Comparison of ENCODE assay signal across 8 cellular contexts in the genomic region with DNA sequence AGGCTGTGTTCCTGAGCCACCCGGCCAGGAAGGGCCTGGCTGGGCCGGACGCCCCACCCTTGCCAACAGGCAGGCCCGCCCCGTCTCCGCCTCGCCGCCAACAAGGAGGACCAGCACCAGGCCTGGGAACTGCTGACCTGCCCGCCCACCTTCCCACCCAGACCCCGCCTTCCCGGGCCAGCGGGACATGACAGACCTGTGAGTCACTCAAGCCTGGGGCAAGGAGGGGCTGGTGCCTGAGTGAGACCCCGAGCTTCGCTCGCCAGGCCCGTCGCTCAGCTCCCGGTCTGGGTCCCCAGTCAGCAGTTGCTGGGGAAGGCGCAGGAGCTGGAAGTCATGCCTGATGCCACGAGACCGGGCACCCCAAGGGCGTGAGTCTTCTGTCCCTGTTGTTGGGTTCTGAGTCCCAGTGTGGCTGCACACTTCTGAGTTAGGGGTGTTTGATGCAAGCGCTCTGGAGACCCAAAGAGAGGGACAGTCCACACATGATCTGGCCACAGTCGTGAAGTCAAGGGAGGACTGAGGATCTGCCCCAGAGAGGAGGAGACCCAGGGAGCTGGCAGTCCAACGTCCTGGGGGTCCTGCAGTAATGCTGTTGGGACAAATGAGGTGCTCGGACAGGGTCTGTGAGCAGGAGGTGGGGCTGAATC. TPM values are rescaled to one million over a fixed set of nuclear protein-coding genes. Genes with fewer than 3 reads are reported as not detected.
DNase-seq lines count a peak whose midpoint lies in the region; ATAC-seq and TF ChIP-seq lines count a peak whose summit lies in the region.

A gene with protein sequence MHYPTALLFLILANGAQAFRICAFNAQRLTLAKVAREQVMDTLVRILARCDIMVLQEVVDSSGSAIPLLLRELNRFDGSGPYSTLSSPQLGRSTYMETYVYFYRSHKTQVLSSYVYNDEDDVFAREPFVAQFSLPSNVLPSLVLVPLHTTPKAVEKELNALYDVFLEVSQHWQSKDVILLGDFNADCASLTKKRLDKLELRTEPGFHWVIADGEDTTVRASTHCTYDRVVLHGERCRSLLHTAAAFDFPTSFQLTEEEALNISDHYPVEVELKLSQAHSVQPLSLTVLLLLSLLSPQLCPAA (minus strand): TSS at position 33 of the 650 bp plus-strand sequence. CDS start 3,686 bp downstream, outside the sequence.

- no peaks in the 10 kb centered on the region for H3K27me3 ChIP-seq in HUES64 (ENCODE audit: insufficient read depth, low read length)

- H3K4me3 Mint-ChIP-seq in activated T-cell treated with anti-CD3 and anti-CD28 coated beads, Interleukin-2, amount 50 U/mL, for 4 hours = peak within 1 kb of the TSS; percentile 63

- H3K27ac ChIP-seq in HUES64 (ENCODE audit: low read depth, low read length) = peak within 1 kb of the TSS; percentile 45; the same call in 1 of the 2 replicates

- no peaks in the 10 kb centered on the region for H3K9me3 Mint-ChIP-seq in activated T-cell treated with anti-CD3 and anti-CD28 coated beads, Interleukin-2, amount 50 U/mL, for 4 hours

- H3K9ac ChIP-seq in HUES64 (ENCODE audit: low read depth, low read length) = peak within 1 kb of the TSS; percentile 44

- ATAC-seq in GM18502 (IDR thresholded peaks at IDR 0.05; ENCODE audit: poor library complexity, unreplicated experiment) = peak; percentile 44
- no peak for ATAC-seq in activated T-cell treated with anti-CD3 and anti-CD28 coated beads, Interleukin-2, amount 50 U/mL, for 4 hours
- ATAC-seq in omental fat pad (ENCODE audit: low FRiP score) = peak; percentile 88
- no peak for ATAC-seq in HG03175 (IDR thresholded peaks at IDR 0.05; ENCODE audit: unreplicated experiment)

- no peaks in the 10 kb centered on the region for H3K36me3 Mint-ChIP-seq in activated T-cell treated with anti-CD3 and anti-CD28 coated beads, Interleukin-2, amount 50 U/mL, for 4 hours (ENCODE audit: insufficient read depth)

- no peak for TF ChIP-seq CTCF in omental fat pad (IDR thresholded peaks at IDR 0.05)

- peaks cover 6% of the 10 kb centered on the region for H3K36me3 ChIP-seq in HUES64 (ENCODE audit: insufficient read depth, low read length)

- DNase-seq in activated T-cell treated with anti-CD3 and anti-CD28 coated beads, Interleukin-2, amount 50 U/mL, for 4 hours = no peak
- DNase-seq in germinal center (ENCODE audit: low spot score) (peak; percentile 17), omental fat pad (ENCODE audit: low spot score) (peak; percentile 68), NCI-H345 treated with DMSO at 0.1 percent for 48 hours (lab: John Stamatoyannopoulos, UW; ENCODE audit: unreplicated experiment) (no peak), DMS79 (lab: John Stamatoyannopoulos, UW) (no peak)

- peaks cover 16% of the 10 kb centered on the region for H3K4me1 Mint-ChIP-seq in activated T-cell treated with anti-CD3 and anti-CD28 coated beads, Interleukin-2, amount 50 U/mL, for 4 hours (ENCODE audit: low read depth)

- H3K4me3 ChIP-seq in HUES64 (ENCODE audit: low read length) = peak within 1 kb of the TSS; percentile 43

- H3K9me3 ChIP-seq in HUES64 (ENCODE audit: insufficient read depth, low read depth, low read length) = no peaks in the 10 kb centered on the region

- 14% methylated on average over 26 of the region's 26 CpGs for WGBS in HUES64

- no peaks in the 10 kb centered on the region for H3K27me3 Mint-ChIP-seq in activated T-cell treated with anti-CD3 and anti-CD28 coated beads, Interleukin-2, amount 50 U/mL, for 4 hours (ENCODE audit: low read depth)

- peaks cover 4% of the 10 kb centered on the region; the same call in 1 of the 2 replicates for H3K4me1 ChIP-seq in HUES64 (ENCODE audit: insufficient read depth, low read length)

RNA-seq across cellular contexts. Expression of the gene that starts here (rescaled TPM):
- polyA plus RNA-seq in HUES64 (2013, experiment 1 of 2) = 6.3 TPM
- polyA plus RNA-seq in HUES64 (2013, experiment 2 of 2) = 7.5 TPM
- 1 to 10 TPM; 4.0 to 7.3 (median 5.1) TPM for total RNA-seq in activated T-cell treated with anti-CD3 and anti-CD28 coated beads, Interleukin-2, amount 50 U/mL, for 4 hours
- 10 to 100 TPM; 33.4 to 47.3 (median 38.8) TPM for total RNA-seq in omental fat pad

Comparison
In these comparisons a context has a peak if more than half of its experiments do, and no peak if none do; other contexts are left out.
1. RNA of the gene that starts here (total RNA-seq): 33.4 to 47.3 TPM in omental fat pad; 4.0 to 7.3 TPM in activated T-cell treated with anti-CD3 and anti-CD28 coated beads, Interleukin-2, amount 50 U/mL, for 4 hours; every median in the first group is over 4 times any median in the second.
2. ATAC-seq: peak in GM18502 (single experiment) and omental fat pad (single experiment); none in activated T-cell treated with anti-CD3 and anti-CD28 coated beads, Interleukin-2, amount 50 U/mL, for 4 hours (0 of 2) and HG03175 (single experiment).
3. DNase-seq: peak in germinal center (single experiment) and omental fat pad (single experiment); none in activated T-cell treated with anti-CD3 and anti-CD28 coated beads, Interleukin-2, amount 50 U/mL, for 4 hours (single experiment), NCI-H345 treated with DMSO at 0.1 percent for 48 hours (single experiment) and DMS79 (single experiment).